In genomic region chr5:61604626-61605025, GRCh38 we compare ENCODE assay signal across 18 cellular contexts.
DNase-seq lines count a peak whose midpoint lies in the region; ATAC-seq and TF ChIP-seq lines count a peak whose summit lies in the region.
"Had no signal": no experiment of that assay in that cellular context is flagged by ENCODE, and none has a peak within 500 bp of the region (broad histone marks: within the 10 kb centered on the region; RNA-seq: fewer than 3 reads in every experiment).

No MANE protein-coding gene starts in this region.

- peak; percentile 71 for DNase-seq in mammary epithelial cell
- DNase-seq in MCF 10A (ENCODE audit: unreplicated experiment), result no peak
- no peak for DNase-seq in body of pancreas
- DNase-seq in NCI-H1417 treated with DMSO at 0.1 percent for 48 hours (lab: John Stamatoyannopoulos, UW), result no peak
- no peak for DNase-seq in NCI-H82 treated with DMSO at 0.1 percent for 48 hours (lab: John Stamatoyannopoulos, UW; ENCODE audit: unreplicated experiment)
- DNase-seq in effector CD4-positive, alpha-beta T cell, result no peak
- DNase-seq: C1 segment of cervical spinal cord; DMS153; H9; NCI-H2107; NCI-H226; NCI-H526; NK-92 treated with Interleukin-12 subunit alpha and Interleukin-12 subunit beta, amount 100 ng/mL, for 24 hours had no signal

- H3K27ac Mint-ChIP-seq in MCF 10A (ENCODE audit: low read depth, unreplicated experiment), result no peak overlapping the region
- peak overlapping the region; percentile 93 for H3K27ac Mint-ChIP-seq in dendritic cell treated with granulocyte-macrophage colony-stimulating factor and Interleukin-4, amounts not matched to agents 40 ng/mL and 50 ng/mL, for 4 days
- peak overlapping the region in 2 of 3 experiments; percentile 1 to 45 for H3K27ac Mint-ChIP-seq in nephron
- H3K27ac Mint-ChIP-seq: H9 had no signal

- in situ Hi-C loops in mammary epithelial cell (cut with MboI; ENCODE audit: low sequenced_read_pairs in 2 of 2), result no loop called here

- H3K9me3 Mint-ChIP-seq in MCF 10A (ENCODE audit: unreplicated experiment) (no peaks in the 10 kb centered on the region), nephron (no peaks in the 10 kb centered on the region)
- H3K9me3 Mint-ChIP-seq in dendritic cell treated with granulocyte-macrophage colony-stimulating factor and Interleukin-4, amounts not matched to agents 40 ng/mL and 50 ng/mL, for 4 days, result no peaks in the 10 kb centered on the region
- H3K9me3 Mint-ChIP-seq: H9, IgD-negative memory B cell had no signal

- CTCF ChIA-PET in mammary epithelial cell (lab: Charles Lee; ENCODE audit: low non-redundant PET), result no interaction called here
- CTCF ChIA-PET in MCF 10A (lab: Yijun Ruan, JAX), result interaction anchor here (0.5 to 1.7 kb wide), 3 partner anchors 19 to 641 kb away, joined by 3 to 4 read pairs (median 3); no protein-coding TSS in a partner anchor

- H3K4me1 Mint-ChIP-seq in MCF 10A (ENCODE audit: insufficient read depth, unreplicated experiment) (no peaks in the 10 kb centered on the region), nephron (peaks cover 73% of the 10 kb centered on the region)
- H3K4me1 Mint-ChIP-seq in dendritic cell treated with granulocyte-macrophage colony-stimulating factor and Interleukin-4, amounts not matched to agents 40 ng/mL and 50 ng/mL, for 4 days (ENCODE audit: low read depth), result peaks cover 27% of the 10 kb centered on the region
- H3K4me1 Mint-ChIP-seq: IgD-negative memory B cell had no signal

- H2AFZ ChIP-seq in mammary epithelial cell (ENCODE audit: low read depth, low read length), result peak overlapping the region; percentile 69

- H3K4me3 ChIP-seq in mammary epithelial cell (replicated peaks in 1 of 3; ENCODE audit: insufficient read depth in 1 of 3, low read depth in 2 of 3, low read length in 3 of 3), result no peak overlapping the region
- no peak overlapping the region for H3K4me3 ChIP-seq in body of pancreas
- H3K4me3 ChIP-seq: GM12878 had no signal

- peaks cover 13% of the 10 kb centered on the region for H3K4me1 ChIP-seq in mammary epithelial cell (ENCODE audit: insufficient read depth, low read length)
- peaks cover 26% of the 10 kb centered on the region for H3K4me1 ChIP-seq in body of pancreas

- WGBS in mammary epithelial cell (ENCODE audit: low coverage, missing lambda C conversion rate), result 40% methylated on average over 5 of the region's 5 CpGs
- WGBS in body of pancreas, 2 donors, result 73 to 81% methylated on average over 5 of the region's 5 CpGs

- H3K9ac ChIP-seq in mammary epithelial cell (ENCODE audit: insufficient read depth, low read length), result no peak overlapping the region

- BruUV-seq in mammary epithelial cell (replicated peaks; lab: Mats Ljungman, UMichigan) (no TSS peak), MCF 10A (replicated peaks; lab: Mats Ljungman, UMichigan) (no TSS peak)

- dilution Hi-C loops in mammary epithelial cell (cut with HindIII; ENCODE audit: low sequenced_read_pairs), result no loop called here

- H3K27ac ChIP-seq in mammary epithelial cell (ENCODE audit: insufficient read depth, low read depth, low read length) (no peak overlapping the region), body of pancreas (no peak overlapping the region)
- H3K27ac ChIP-seq: 22Rv1 had no signal

- no peak for TF ChIP-seq CTCF in mammary epithelial cell (conservative IDR thresholded peaks at IDR 0.05 in 1 of 2, IDR thresholded peaks at IDR 0.05 in 1 of 2; ENCODE audit: extremely low read depth in 1 of 2, insufficient read depth in 1 of 2, low read depth in 1 of 2, low read length in 2 of 2)
- TF ChIP-seq CTCF in MCF 10A (IDR thresholded peaks at IDR 0.05; ENCODE audit: unreplicated experiment), result no peak
- TF ChIP-seq CTCF in nephron (IDR thresholded peaks at IDR 0.05; ENCODE audit: unreplicated experiment in 3 of 3), result no peak
- no peak for TF ChIP-seq CTCF in body of pancreas (IDR thresholded peaks at IDR 0.05)

- H3K4me3 Mint-ChIP-seq in MCF 10A (ENCODE audit: unreplicated experiment) (no peak overlapping the region), nephron (no peak overlapping the region)
- H3K4me3 Mint-ChIP-seq in dendritic cell treated with granulocyte-macrophage colony-stimulating factor and Interleukin-4, amounts not matched to agents 40 ng/mL and 50 ng/mL, for 4 days, result no peak overlapping the region
- H3K4me3 Mint-ChIP-seq: H9, IgD-negative memory B cell had no signal

- no peaks in the 10 kb centered on the region for H4K20me1 ChIP-seq in mammary epithelial cell (ENCODE audit: insufficient read depth, low read length)

- no peak for ATAC-seq in body of pancreas
- ATAC-seq: GM12878 had no signal

- H3K79me2 ChIP-seq in mammary epithelial cell (ENCODE audit: insufficient read depth, low read length), result no peaks in the 10 kb centered on the region

- intact Hi-C loops in mammary epithelial cell (cut with micrococcal nuclease) (no loop called here), MCF 10A (cut with micrococcal nuclease) (no loop called here), body of pancreas (cut with DNase I) (no loop called here)
- intact Hi-C loops in dendritic cell treated with granulocyte-macrophage colony-stimulating factor and Interleukin-4, amounts not matched to agents 40 ng/mL and 50 ng/mL, for 4 days (cut with micrococcal nuclease), result no loop called here

- H3K27me3 ChIP-seq in mammary epithelial cell (ENCODE audit: insufficient read depth, low read length) (no peaks in the 10 kb centered on the region), body of pancreas (no peaks in the 10 kb centered on the region)

- TF ChIP-seq POLR2A in body of pancreas (IDR thresholded peaks at IDR 0.05), result no peak

- H3K27me3 Mint-ChIP-seq in MCF 10A (ENCODE audit: insufficient read depth, unreplicated experiment) (no peaks in the 10 kb centered on the region), nephron (ENCODE audit: low read depth) (peaks cover 9% of the 10 kb centered on the region)
- peaks cover 8% of the 10 kb centered on the region for H3K27me3 Mint-ChIP-seq in dendritic cell treated with granulocyte-macrophage colony-stimulating factor and Interleukin-4, amounts not matched to agents 40 ng/mL and 50 ng/mL, for 4 days

- H3K36me3 Mint-ChIP-seq in MCF 10A (ENCODE audit: insufficient read depth, unreplicated experiment) (no peaks in the 10 kb centered on the region), nephron (ENCODE audit: low read depth) (no peaks in the 10 kb centered on the region)
- H3K36me3 Mint-ChIP-seq in dendritic cell treated with granulocyte-macrophage colony-stimulating factor and Interleukin-4, amounts not matched to agents 40 ng/mL and 50 ng/mL, for 4 days (ENCODE audit: low read depth), result no peaks in the 10 kb centered on the region

- peak overlapping the region; percentile 2 for H3K4me2 ChIP-seq in mammary epithelial cell (ENCODE audit: insufficient read depth, low read depth, low read length)

- H3K36me3 ChIP-seq in mammary epithelial cell (ENCODE audit: insufficient read depth, low read length) (no peaks in the 10 kb centered on the region), body of pancreas (replicated peaks in 1 of 2; ENCODE audit: insufficient read depth in 1 of 2, low read depth in 2 of 2) (no peaks in the 10 kb centered on the region)

- H3K9me3 ChIP-seq in mammary epithelial cell (replicated peaks; ENCODE audit: insufficient read depth, low read length) (no peaks in the 10 kb centered on the region), body of pancreas (no peaks in the 10 kb centered on the region)

- POLR2A ChIA-PET in MCF 10A (lab: Yijun Ruan, JAX), result interaction anchor here (0.6 to 0.7 kb wide), 2 partner anchors 26 to 151 kb away, joined by 3 read pairs; no protein-coding TSS in a partner anchor
